In the genomic region with DNA sequence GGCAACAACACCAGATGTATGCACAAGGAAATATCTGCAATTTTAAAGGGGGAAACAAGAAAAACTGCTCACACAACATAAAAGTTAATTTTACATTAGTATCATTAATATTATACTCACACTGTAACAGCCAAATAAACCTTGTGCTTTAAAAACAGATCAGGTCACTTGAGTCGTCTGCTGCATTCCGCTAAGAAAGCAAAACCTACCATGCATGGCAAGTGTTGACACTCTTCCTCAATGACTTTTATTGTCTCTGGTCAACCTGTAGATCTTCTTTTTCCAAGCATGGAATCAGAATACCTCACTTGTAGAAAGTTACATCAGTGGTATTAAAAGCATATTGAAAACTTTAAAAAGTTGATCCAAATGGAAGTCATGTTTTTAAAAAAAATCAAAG, we compare ENCODE assay signal across 2 cellular contexts.
TF ChIP-seq lines count a peak whose summit lies in the region.

No MANE protein-coding gene starts in this region.

TF ChIP-seq in SK-N-SH, 30 proteins besides CTCF, POLR2A, EP300 and RAD21:
- TF ChIP-seq, protein P1, sequence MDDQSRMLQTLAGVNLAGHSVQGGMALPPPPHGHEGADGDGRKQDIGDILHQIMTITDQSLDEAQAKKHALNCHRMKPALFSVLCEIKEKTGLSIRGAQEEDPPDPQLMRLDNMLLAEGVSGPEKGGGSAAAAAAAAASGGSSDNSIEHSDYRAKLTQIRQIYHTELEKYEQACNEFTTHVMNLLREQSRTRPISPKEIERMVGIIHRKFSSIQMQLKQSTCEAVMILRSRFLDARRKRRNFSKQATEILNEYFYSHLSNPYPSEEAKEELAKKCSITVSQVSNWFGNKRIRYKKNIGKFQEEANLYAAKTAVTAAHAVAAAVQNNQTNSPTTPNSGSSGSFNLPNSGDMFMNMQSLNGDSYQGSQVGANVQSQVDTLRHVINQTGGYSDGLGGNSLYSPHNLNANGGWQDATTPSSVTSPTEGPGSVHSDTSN (IDR thresholded peaks at IDR 0.05): no peak
- no peak for TF ChIP-seq RXRA (IDR thresholded peaks at IDR 0.05; ENCODE audit: borderline replicate concordance, low read depth)
- no peak for TF ChIP-seq REST (IDR thresholded peaks at IDR 0.05; ENCODE audit: low read depth, low read length)

TF ChIP-seq in SK-N-SH treated with all-trans-retinoic acid at 6 μM for 48 hours, 23 proteins besides CTCF, POLR2A, EP300 and RAD21:
- TF ChIP-seq TCF4 (CRISPR knock-in tag; IDR thresholded peaks at IDR 0.05; ENCODE audit: borderline replicate concordance) (no peak), PATZ1 (CRISPR knock-in tag; IDR thresholded peaks at IDR 0.05; ENCODE audit: borderline replicate concordance) (no peak)
